17 cellular contexts compared by ENCODE assay signal in the genomic region with DNA sequence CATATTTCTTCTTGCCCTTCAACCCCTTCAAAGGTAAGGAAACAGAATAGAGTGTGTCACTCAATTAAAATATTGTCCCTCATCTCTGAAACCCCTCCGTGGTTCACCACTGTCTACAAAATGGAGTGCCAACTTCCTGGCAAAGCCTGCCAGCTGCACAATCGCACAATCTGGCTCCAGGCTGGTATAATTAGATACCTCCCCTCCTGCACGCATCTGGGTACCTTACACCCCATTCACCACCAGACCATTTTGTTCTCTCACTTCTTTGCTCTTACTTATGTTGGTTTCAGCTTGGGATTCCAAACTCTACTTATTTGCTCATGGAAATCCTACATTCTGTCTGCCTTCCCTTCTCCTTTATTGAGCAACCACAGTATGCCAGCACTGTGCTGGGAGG.
A peak's percentile ranks its signal among the peaks of the same experiment; 100 is the strongest.
DNase-seq lines count a peak whose midpoint lies in the region; ATAC-seq and TF ChIP-seq lines count a peak whose summit lies in the region.
"Had no signal": no experiment of that assay in that cellular context is flagged by ENCODE, and none has a peak within 500 bp of the region (broad histone marks: within the 10 kb centered on the region; RNA-seq: fewer than 3 reads in every experiment).

No MANE protein-coding gene starts in this region.

- DNase-seq in SK-N-SH: peak; percentile 10
- DNase-seq in NCI-H69 (lab: John Stamatoyannopoulos, UW): peak; percentile 26
- no peak for DNase-seq in nephron progenitor cell
- DNase-seq in superior temporal gyrus (ENCODE audit: extremely low spot score): peak; percentile 36
- no peak for DNase-seq in foreskin keratinocyte
- no peak for DNase-seq in NCI-H510A treated with DMSO at 0.1 percent for 48 hours (lab: John Stamatoyannopoulos, UW)
- DNase-seq: Calu3; CD4-positive, alpha-beta memory T cell; GOT3; H7; KBM-7 had no signal

- peaks cover 6% of the 10 kb centered on the region for H3K27me3 Mint-ChIP-seq in nephron progenitor cell (ENCODE audit: low read depth, poor library complexity)
- H3K27me3 Mint-ChIP-seq: IgD-negative memory B cell had no signal

- H3K27ac ChIP-seq in SK-N-SH (ENCODE audit: low read depth in 2 of 2, low read length in 1 of 2): no peak overlapping the region
- no peak overlapping the region for H3K27ac ChIP-seq in foreskin keratinocyte

- no peak overlapping the region for H3K9ac ChIP-seq in SK-N-SH

- H3K27me3 ChIP-seq in SK-N-SH (ENCODE audit: insufficient read depth) (no peaks in the 10 kb centered on the region), foreskin keratinocyte (no peaks in the 10 kb centered on the region)

- H3K9me2 ChIP-seq in SK-N-SH: no peaks in the 10 kb centered on the region

- no peak for TF ChIP-seq EP300 in SK-N-SH (IDR thresholded peaks at IDR 0.05; ENCODE audit: borderline replicate concordance in 1 of 2, low read depth in 1 of 2, low read length in 1 of 2)

- POLR2A ChIA-PET in SK-N-SH (lab: Yijun Ruan, JAX): no interaction called here

- CTCF ChIA-PET in SK-N-SH (lab: Yijun Ruan, JAX): interaction anchor here (0.9 kb wide), 2 partner anchors 11 to 18 kb away, joined by 3 read pairs; no protein-coding TSS in a partner anchor

- H3K4me1 ChIP-seq in SK-N-SH (ENCODE audit: control insufficient read depth in 1 of 2, insufficient read depth in 2 of 2, low read depth in 1 of 2, low read length in 1 of 2): peaks cover 0 to 8% of the 10 kb centered on the region in 2 experiments; a peak in 3 of 4 replicates
- no peaks in the 10 kb centered on the region for H3K4me1 ChIP-seq in foreskin keratinocyte

- TF ChIP-seq RAD21 in SK-N-SH (IDR thresholded peaks at IDR 0.05; ENCODE audit: low read length): no peak

- H3K4me3 ChIP-seq in SK-N-SH (ENCODE audit: low read depth in 2 of 2, low read length in 1 of 2): no peak overlapping the region

- no peaks in the 10 kb centered on the region for H3K9me3 ChIP-seq in SK-N-SH

- H3K4me3 Mint-ChIP-seq in nephron progenitor cell: no peak overlapping the region
- H3K4me3 Mint-ChIP-seq: B cell; CD14-positive monocyte; CD4-positive, alpha-beta memory T cell; IgD-negative memory B cell had no signal

- no peaks in the 10 kb centered on the region for H3K36me3 ChIP-seq in SK-N-SH (replicated peaks in 1 of 2; ENCODE audit: control insufficient read depth in 1 of 2, insufficient read depth in 2 of 2, low read length in 1 of 2)

- H3K4me2 ChIP-seq in SK-N-SH: no peak overlapping the region

- peaks cover 50% of the 10 kb centered on the region for H3K4me1 Mint-ChIP-seq in nephron progenitor cell
- H3K4me1 Mint-ChIP-seq: B cell; CD4-positive, alpha-beta memory T cell; IgD-negative memory B cell had no signal

- H2AFZ ChIP-seq in SK-N-SH (ENCODE audit: low read depth): no peak overlapping the region

- peaks cover 7% of the 10 kb centered on the region for H3F3A ChIP-seq in SK-N-SH (replicated peaks; ENCODE audit: insufficient read depth)

- 60% methylated on average over 3 of the region's 3 CpGs for WGBS in SK-N-SH (ENCODE audit: low lambda C conversion rate)

- peak overlapping the region; percentile 9 for H3K27ac Mint-ChIP-seq in nephron progenitor cell
- H3K27ac Mint-ChIP-seq: B cell; CD4-positive, alpha-beta memory T cell; IgD-negative memory B cell had no signal

- H3K9me3 Mint-ChIP-seq in nephron progenitor cell: peaks cover 30% of the 10 kb centered on the region

- ATAC-seq in SK-N-SH treated with all-trans-retinoic acid at 6 μM for 48 hours (no peak), HG02571 (IDR thresholded peaks at IDR 0.05; ENCODE audit: unreplicated experiment) (no peak), foreskin keratinocyte (no peak)
- ATAC-seq: HepG2 had no signal

- no peaks in the 10 kb centered on the region for H3K79me2 ChIP-seq in SK-N-SH (ENCODE audit: insufficient read depth)

- TF ChIP-seq CTCF in SK-N-SH (IDR thresholded peaks at IDR 0.05) (no peak), nephron progenitor cell (IDR thresholded peaks at IDR 0.05) (no peak), foreskin keratinocyte (conservative IDR thresholded peaks at IDR 0.05) (no peak)

- H4K20me1 ChIP-seq in SK-N-SH (ENCODE audit: insufficient read depth): no peaks in the 10 kb centered on the region

- H3K36me3 Mint-ChIP-seq in nephron progenitor cell (ENCODE audit: low read depth): peaks cover 6% of the 10 kb centered on the region
- H3K36me3 Mint-ChIP-seq: CD14-positive monocyte; CD4-positive, alpha-beta memory T cell; IgD-negative memory B cell had no signal

TF ChIP-seq in SK-N-SH, 30 proteins besides CTCF, POLR2A, EP300 and RAD21 (continues in another document):
- no peak for TF ChIP-seq FOXJ3 (CRISPR knock-in tag; IDR thresholded peaks at IDR 0.05)
- no peak for TF ChIP-seq TAF1 (IDR thresholded peaks at IDR 0.05; ENCODE audit: borderline replicate concordance, low read depth, low read length)
- no peak for TF ChIP-seq NFIC (IDR thresholded peaks at IDR 0.05; ENCODE audit: borderline replicate concordance)
- TF ChIP-seq, protein P1, sequence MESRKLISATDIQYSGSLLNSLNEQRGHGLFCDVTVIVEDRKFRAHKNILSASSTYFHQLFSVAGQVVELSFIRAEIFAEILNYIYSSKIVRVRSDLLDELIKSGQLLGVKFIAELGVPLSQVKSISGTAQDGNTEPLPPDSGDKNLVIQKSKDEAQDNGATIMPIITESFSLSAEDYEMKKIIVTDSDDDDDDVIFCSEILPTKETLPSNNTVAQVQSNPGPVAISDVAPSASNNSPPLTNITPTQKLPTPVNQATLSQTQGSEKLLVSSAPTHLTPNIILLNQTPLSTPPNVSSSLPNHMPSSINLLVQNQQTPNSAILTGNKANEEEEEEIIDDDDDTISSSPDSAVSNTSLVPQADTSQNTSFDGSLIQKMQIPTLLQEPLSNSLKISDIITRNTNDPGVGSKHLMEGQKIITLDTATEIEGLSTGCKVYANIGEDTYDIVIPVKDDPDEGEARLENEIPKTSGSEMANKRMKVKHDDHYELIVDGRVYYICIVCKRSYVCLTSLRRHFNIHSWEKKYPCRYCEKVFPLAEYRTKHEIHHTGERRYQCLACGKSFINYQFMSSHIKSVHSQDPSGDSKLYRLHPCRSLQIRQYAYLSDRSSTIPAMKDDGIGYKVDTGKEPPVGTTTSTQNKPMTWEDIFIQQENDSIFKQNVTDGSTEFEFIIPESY (IDR thresholded peaks at IDR 0.05; ENCODE audit: borderline replicate concordance, low read depth): no peak
- TF ChIP-seq FOXM1 (IDR thresholded peaks at IDR 0.05; ENCODE audit: low read depth): no peak
- TF ChIP-seq GATA2 (CRISPR knock-in tag; IDR thresholded peaks at IDR 0.05): no peak
- TF ChIP-seq, protein P2, sequence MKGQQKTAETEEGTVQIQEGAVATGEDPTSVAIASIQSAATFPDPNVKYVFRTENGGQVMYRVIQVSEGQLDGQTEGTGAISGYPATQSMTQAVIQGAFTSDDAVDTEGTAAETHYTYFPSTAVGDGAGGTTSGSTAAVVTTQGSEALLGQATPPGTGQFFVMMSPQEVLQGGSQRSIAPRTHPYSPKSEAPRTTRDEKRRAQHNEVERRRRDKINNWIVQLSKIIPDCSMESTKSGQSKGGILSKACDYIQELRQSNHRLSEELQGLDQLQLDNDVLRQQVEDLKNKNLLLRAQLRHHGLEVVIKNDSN (IDR thresholded peaks at IDR 0.05; ENCODE audit: borderline replicate concordance, low read depth): no peak
- no peak for TF ChIP-seq RXRA (IDR thresholded peaks at IDR 0.05; ENCODE audit: borderline replicate concordance, low read depth)
- TF ChIP-seq RCOR1 (IDR thresholded peaks at IDR 0.05; ENCODE audit: low read length): no peak
- no peak for TF ChIP-seq SIN3A (IDR thresholded peaks at IDR 0.05; ENCODE audit: borderline replicate concordance, low read depth, low read length)
- TF ChIP-seq GABPA (IDR thresholded peaks at IDR 0.05; ENCODE audit: low read depth): no peak
- TF ChIP-seq EZH2phosphoT487 (IDR thresholded peaks at IDR 0.05; ENCODE audit: borderline replicate concordance, low read depth): no peak

TF ChIP-seq in SK-N-SH treated with all-trans-retinoic acid at 6 μM for 48 hours, 23 proteins besides CTCF, POLR2A, EP300 and RAD21:
- TF ChIP-seq BACH2 (CRISPR knock-in tag; IDR thresholded peaks at IDR 0.05; ENCODE audit: borderline replicate concordance) (no peak), ZC3H10 (CRISPR knock-in tag; IDR thresholded peaks at IDR 0.05) (no peak), ZFP30 (CRISPR knock-in tag; IDR thresholded peaks at IDR 0.05) (no peak), GLIS3 (CRISPR knock-in tag; IDR thresholded peaks at IDR 0.05) (no peak), RARB (CRISPR knock-in tag; IDR thresholded peaks at IDR 0.05) (no peak), SNAI2 (CRISPR knock-in tag; IDR thresholded peaks at IDR 0.05) (no peak), ISL1 (CRISPR knock-in tag; IDR thresholded peaks at IDR 0.05) (no peak)
- TF ChIP-seq, protein P3, sequence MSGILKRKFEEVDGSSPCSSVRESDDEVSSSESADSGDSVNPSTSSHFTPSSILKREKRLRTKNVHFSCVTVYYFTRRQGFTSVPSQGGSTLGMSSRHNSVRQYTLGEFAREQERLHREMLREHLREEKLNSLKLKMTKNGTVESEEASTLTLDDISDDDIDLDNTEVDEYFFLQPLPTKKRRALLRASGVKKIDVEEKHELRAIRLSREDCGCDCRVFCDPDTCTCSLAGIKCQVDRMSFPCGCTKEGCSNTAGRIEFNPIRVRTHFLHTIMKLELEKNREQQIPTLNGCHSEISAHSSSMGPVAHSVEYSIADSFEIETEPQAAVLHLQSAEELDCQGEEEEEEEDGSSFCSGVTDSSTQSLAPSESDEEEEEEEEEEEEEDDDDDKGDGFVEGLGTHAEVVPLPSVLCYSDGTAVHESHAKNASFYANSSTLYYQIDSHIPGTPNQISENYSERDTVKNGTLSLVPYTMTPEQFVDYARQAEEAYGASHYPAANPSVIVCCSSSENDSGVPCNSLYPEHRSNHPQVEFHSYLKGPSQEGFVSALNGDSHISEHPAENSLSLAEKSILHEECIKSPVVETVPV (CRISPR knock-in tag; IDR thresholded peaks at IDR 0.05): no peak
- TF ChIP-seq, protein P4, sequence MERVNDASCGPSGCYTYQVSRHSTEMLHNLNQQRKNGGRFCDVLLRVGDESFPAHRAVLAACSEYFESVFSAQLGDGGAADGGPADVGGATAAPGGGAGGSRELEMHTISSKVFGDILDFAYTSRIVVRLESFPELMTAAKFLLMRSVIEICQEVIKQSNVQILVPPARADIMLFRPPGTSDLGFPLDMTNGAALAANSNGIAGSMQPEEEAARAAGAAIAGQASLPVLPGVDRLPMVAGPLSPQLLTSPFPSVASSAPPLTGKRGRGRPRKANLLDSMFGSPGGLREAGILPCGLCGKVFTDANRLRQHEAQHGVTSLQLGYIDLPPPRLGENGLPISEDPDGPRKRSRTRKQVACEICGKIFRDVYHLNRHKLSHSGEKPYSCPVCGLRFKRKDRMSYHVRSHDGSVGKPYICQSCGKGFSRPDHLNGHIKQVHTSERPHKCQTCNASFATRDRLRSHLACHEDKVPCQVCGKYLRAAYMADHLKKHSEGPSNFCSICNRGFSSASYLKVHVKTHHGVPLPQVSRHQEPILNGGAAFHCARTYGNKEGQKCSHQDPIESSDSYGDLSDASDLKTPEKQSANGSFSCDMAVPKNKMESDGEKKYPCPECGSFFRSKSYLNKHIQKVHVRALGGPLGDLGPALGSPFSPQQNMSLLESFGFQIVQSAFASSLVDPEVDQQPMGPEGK (CRISPR knock-in tag; IDR thresholded peaks at IDR 0.05; ENCODE audit: borderline replicate concordance): no peak
TF ChIP-seq in SK-N-SH treated with all-trans-retinoic acid at 6 μM for 48 hours: peak in this region for 0.

Comparison
In these comparisons a context has a peak if more than half of its experiments do, and no peak if none do; other contexts are left out.
1. DNase-seq: peak in SK-N-SH (single experiment), NCI-H69 (single experiment) and superior temporal gyrus (single experiment); none in nephron progenitor cell (single experiment), foreskin keratinocyte (0 of 2) and NCI-H510A treated with DMSO at 0.1 percent for 48 hours (single experiment).